1 cellular context compared by ENCODE assay signal in genomic region chr1:107477233-107477632, GRCh38.
TF ChIP-seq lines count a peak whose summit lies in the region.

No MANE protein-coding gene starts in this region.

TF ChIP-seq in GM23338, 12 proteins besides CTCF, POLR2A, EP300 and RAD21 (continued from another document):
- TF ChIP-seq, protein P1, sequence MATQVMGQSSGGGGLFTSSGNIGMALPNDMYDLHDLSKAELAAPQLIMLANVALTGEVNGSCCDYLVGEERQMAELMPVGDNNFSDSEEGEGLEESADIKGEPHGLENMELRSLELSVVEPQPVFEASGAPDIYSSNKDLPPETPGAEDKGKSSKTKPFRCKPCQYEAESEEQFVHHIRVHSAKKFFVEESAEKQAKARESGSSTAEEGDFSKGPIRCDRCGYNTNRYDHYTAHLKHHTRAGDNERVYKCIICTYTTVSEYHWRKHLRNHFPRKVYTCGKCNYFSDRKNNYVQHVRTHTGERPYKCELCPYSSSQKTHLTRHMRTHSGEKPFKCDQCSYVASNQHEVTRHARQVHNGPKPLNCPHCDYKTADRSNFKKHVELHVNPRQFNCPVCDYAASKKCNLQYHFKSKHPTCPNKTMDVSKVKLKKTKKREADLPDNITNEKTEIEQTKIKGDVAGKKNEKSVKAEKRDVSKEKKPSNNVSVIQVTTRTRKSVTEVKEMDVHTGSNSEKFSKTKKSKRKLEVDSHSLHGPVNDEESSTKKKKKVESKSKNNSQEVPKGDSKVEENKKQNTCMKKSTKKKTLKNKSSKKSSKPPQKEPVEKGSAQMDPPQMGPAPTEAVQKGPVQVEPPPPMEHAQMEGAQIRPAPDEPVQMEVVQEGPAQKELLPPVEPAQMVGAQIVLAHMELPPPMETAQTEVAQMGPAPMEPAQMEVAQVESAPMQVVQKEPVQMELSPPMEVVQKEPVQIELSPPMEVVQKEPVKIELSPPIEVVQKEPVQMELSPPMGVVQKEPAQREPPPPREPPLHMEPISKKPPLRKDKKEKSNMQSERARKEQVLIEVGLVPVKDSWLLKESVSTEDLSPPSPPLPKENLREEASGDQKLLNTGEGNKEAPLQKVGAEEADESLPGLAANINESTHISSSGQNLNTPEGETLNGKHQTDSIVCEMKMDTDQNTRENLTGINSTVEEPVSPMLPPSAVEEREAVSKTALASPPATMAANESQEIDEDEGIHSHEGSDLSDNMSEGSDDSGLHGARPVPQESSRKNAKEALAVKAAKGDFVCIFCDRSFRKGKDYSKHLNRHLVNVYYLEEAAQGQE (IDR thresholded peaks at IDR 0.05; ENCODE audit: unreplicated experiment) = no peak
- TF ChIP-seq ZNF114 (CRISPR knock-in tag; IDR thresholded peaks at IDR 0.05) (no peak), EZH2 (IDR thresholded peaks at IDR 0.05; ENCODE audit: low read depth, unreplicated experiment) (no peak), ZNF331 (CRISPR knock-in tag; IDR thresholded peaks at IDR 0.05; ENCODE audit: low read depth) (no peak)
TF ChIP-seq in GM23338: peak in this region for 0.
